ENCODE assay signal across 1 cellular context in the genomic region with DNA sequence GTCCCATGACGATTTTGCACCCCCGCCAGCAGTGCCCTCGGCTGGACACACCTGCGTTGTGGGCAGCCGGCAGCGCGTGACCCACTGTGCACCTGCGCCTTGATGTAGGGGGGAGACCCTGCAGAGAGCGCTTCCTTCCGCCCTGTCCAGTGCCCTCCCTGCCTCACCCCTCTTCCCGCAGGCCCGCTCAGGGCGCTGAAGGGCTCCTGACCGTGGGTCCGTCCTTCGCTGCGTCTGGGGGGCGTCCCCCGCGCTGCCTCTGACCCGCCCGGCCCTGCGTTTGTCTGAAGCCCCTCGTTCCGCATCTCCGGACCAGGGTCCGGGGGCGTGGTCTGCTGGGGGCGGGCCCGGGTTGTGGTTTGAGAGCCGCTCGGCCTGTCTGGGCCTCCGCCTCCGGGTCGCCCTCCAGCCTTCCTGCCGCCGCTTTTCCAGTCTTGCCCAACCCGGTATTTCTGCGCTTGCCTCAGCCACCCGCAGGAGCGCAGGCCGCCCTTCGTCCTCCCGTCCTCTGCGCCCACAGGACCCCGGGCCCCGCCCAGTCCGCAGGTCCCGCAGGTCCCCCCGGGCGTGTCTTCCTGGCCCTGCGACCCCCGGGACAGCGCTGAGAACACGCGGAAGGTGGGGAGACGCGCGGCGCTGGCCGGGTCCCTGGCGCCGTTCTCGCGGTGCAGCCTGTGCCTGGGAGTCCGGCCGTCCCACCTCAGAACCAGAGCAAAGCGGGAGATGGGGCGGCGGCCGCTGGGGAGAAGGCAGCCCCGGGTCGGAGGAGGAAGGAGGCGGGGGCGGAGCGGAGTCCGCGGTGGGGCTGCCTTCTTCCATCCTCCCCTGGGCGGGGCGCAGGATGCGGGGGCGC.
TF ChIP-seq lines count a peak whose summit lies in the region.

No MANE protein-coding gene starts in this region.

TF ChIP-seq in GM23338, 12 proteins besides CTCF, POLR2A, EP300 and RAD21 (continued from another document):
- TF ChIP-seq, protein P1, sequence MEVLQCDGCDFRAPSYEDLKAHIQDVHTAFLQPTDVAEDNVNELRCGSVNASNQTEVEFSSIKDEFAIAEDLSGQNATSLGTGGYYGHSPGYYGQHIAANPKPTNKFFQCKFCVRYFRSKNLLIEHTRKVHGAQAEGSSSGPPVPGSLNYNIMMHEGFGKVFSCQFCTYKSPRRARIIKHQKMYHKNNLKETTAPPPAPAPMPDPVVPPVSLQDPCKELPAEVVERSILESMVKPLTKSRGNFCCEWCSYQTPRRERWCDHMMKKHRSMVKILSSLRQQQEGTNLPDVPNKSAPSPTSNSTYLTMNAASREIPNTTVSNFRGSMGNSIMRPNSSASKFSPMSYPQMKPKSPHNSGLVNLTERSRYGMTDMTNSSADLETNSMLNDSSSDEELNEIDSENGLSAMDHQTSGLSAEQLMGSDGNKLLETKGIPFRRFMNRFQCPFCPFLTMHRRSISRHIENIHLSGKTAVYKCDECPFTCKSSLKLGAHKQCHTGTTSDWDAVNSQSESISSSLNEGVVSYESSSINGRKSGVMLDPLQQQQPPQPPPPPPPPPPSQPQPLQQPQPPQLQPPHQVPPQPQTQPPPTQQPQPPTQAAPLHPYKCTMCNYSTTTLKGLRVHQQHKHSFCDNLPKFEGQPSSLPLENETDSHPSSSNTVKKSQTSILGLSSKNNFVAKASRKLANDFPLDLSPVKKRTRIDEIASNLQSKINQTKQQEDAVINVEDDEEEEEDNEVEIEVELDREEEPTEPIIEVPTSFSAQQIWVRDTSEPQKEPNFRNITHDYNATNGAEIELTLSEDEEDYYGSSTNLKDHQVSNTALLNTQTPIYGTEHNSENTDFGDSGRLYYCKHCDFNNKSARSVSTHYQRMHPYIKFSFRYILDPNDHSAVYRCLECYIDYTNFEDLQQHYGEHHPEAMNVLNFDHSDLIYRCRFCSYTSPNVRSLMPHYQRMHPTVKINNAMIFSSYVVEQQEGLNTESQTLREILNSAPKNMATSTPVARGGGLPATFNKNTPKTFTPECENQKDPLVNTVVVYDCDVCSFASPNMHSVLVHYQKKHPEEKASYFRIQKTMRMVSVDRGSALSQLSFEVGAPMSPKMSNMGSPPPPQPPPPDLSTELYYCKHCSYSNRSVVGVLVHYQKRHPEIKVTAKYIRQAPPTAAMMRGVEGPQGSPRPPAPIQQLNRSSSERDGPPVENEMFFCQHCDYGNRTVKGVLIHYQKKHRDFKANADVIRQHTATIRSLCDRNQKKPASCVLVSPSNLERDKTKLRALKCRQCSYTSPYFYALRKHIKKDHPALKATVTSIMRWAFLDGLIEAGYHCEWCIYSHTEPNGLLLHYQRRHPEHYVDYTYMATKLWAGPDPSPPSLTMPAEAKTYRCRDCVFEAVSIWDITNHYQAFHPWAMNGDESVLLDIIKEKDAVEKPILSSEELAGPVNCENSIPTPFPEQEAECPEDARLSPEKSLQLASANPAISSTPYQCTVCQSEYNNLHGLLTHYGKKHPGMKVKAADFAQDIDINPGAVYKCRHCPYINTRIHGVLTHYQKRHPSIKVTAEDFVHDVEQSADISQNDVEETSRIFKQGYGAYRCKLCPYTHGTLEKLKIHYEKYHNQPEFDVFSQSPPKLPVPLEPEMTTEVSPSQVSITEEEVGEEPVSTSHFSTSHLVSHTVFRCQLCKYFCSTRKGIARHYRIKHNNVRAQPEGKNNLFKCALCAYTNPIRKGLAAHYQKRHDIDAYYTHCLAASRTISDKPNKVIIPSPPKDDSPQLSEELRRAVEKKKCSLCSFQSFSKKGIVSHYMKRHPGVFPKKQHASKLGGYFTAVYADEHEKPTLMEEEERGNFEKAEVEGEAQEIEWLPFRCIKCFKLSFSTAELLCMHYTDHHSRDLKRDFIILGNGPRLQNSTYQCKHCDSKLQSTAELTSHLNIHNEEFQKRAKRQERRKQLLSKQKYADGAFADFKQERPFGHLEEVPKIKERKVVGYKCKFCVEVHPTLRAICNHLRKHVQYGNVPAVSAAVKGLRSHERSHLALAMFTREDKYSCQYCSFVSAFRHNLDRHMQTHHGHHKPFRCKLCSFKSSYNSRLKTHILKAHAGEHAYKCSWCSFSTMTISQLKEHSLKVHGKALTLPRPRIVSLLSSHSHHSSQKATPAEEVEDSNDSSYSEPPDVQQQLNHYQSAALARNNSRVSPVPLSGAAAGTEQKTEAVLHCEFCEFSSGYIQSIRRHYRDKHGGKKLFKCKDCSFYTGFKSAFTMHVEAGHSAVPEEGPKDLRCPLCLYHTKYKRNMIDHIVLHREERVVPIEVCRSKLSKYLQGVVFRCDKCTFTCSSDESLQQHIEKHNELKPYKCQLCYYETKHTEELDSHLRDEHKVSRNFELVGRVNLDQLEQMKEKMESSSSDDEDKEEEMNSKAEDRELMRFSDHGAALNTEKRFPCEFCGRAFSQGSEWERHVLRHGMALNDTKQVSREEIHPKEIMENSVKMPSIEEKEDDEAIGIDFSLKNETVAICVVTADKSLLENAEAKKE (CRISPR knock-in tag; IDR thresholded peaks at IDR 0.05) = no peak
- TF ChIP-seq EZH2 (IDR thresholded peaks at IDR 0.05; ENCODE audit: low read depth, unreplicated experiment) = no peak
- no peak for TF ChIP-seq JUNB (IDR thresholded peaks at IDR 0.05; ENCODE audit: unreplicated experiment)
- TF ChIP-seq, protein P2, sequence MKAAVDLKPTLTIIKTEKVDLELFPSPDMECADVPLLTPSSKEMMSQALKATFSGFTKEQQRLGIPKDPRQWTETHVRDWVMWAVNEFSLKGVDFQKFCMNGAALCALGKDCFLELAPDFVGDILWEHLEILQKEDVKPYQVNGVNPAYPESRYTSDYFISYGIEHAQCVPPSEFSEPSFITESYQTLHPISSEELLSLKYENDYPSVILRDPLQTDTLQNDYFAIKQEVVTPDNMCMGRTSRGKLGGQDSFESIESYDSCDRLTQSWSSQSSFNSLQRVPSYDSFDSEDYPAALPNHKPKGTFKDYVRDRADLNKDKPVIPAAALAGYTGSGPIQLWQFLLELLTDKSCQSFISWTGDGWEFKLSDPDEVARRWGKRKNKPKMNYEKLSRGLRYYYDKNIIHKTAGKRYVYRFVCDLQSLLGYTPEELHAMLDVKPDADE (IDR thresholded peaks at IDR 0.05) = no peak
- no peak; the same call in 1 of the 2 replicates for TF ChIP-seq POLR2AphosphoS5 (IDR thresholded peaks at IDR 0.05; ENCODE audit: low read depth)
- no peak for TF ChIP-seq EZH2phosphoT487 (IDR thresholded peaks at IDR 0.05; ENCODE audit: unreplicated experiment)
- TF ChIP-seq ZNF114 (CRISPR knock-in tag; IDR thresholded peaks at IDR 0.05) = no peak
